7 cellular contexts compared by ENCODE assay signal in the genomic region with DNA sequence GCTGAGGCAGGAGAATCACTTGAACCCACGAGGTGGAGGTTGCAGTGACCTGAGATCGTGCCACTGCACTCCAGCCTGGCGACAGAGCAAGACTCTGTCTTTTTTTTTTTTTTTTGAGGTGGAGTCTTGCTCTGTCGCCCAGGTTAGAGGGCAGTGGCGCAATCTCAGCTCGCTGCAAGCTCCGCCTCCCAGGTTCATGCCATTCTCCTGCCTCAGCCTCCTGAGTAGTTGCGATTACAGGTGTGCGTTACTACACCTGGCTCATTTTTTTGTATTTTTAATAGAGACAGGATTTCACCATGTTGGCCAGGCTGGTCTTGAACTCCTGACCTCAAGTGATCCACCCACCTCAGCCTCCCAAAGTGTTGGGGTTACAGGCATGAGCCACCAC. TPM values are rescaled to one million over a fixed set of nuclear protein-coding genes. Genes with fewer than 3 reads are reported as not detected.
A peak's percentile ranks its signal among the peaks of the same experiment; 100 is the strongest.
DNase-seq lines count a peak whose midpoint lies in the region; ATAC-seq and TF ChIP-seq lines count a peak whose summit lies in the region.
"Not testable (repeated sequence)": the region's sequence is repeated elsewhere in the genome, so short reads cannot be mapped to it uniquely, and the experiment has no call there.

No MANE protein-coding gene starts in this region.

- intact Hi-C loops in right lobe of liver (cut with DNase I): not testable (repeated sequence)

- not testable (repeated sequence) for H4K20me1 ChIP-seq in OCI-LY1 (ENCODE audit: insufficient read depth, low read length)

- not testable (repeated sequence) for H2AFZ ChIP-seq in OCI-LY1 (ENCODE audit: low read length)

- H3K9me2 ChIP-seq in OCI-LY1 (ENCODE audit: low read depth, low read length): not testable (repeated sequence)

- not testable (repeated sequence) for H3K27me3 ChIP-seq in OCI-LY1 (ENCODE audit: insufficient read depth, low read length); endodermal cell (ENCODE audit: control insufficient read depth, insufficient read depth, low read length, poor library complexity, severe bottlenecking); right lobe of liver; skeletal muscle tissue (ENCODE audit: control insufficient read depth in 3 of 3, insufficient read depth in 3 of 3, low read length in 3 of 3)

- not testable (repeated sequence) for H3K36me3 ChIP-seq in OCI-LY1 (ENCODE audit: insufficient read depth, low read length); endodermal cell (ENCODE audit: control insufficient read depth, insufficient read depth, low read length); right lobe of liver; skeletal muscle tissue (ENCODE audit: control insufficient read depth in 3 of 3, insufficient read depth in 3 of 3, low read length in 3 of 3)

- H3K27me3 Mint-ChIP-seq in activated T-cell treated with anti-CD3 and anti-CD28 coated beads, Interleukin-2, amount 50 U/mL, for 72 hours (ENCODE audit: low read depth): peaks cover 25% of the 10 kb centered on the region
- not testable (repeated sequence) for H3K27me3 Mint-ChIP-seq in endodermal cell (ENCODE audit: insufficient read depth)

- H3K9me3 ChIP-seq in OCI-LY1 (ENCODE audit: low read length); endodermal cell (ENCODE audit: control insufficient read depth, low read length); right lobe of liver; skeletal muscle tissue (ENCODE audit: control insufficient read depth in 3 of 3, low read length in 3 of 3): not testable (repeated sequence)

- H3K36me3 Mint-ChIP-seq in activated T-cell treated with anti-CD3 and anti-CD28 coated beads, Interleukin-2, amount 50 U/mL, for 72 hours (ENCODE audit: insufficient read depth in 2 of 2); endodermal cell (ENCODE audit: low read depth): not testable (repeated sequence)

- peak overlapping the region; percentile 69 to 77 for H3K4me3 Mint-ChIP-seq in activated T-cell treated with anti-CD3 and anti-CD28 coated beads, Interleukin-2, amount 50 U/mL, for 72 hours
- H3K4me3 Mint-ChIP-seq in endodermal cell: not testable (repeated sequence)

- H3F3A ChIP-seq in OCI-LY1 (ENCODE audit: insufficient read depth, low read length): not testable (repeated sequence)

- peak; percentile 1 for ATAC-seq in GM19438 (IDR thresholded peaks at IDR 0.05; ENCODE audit: low read depth, unreplicated experiment)
- peak; percentile 1 for ATAC-seq in HG03139 (IDR thresholded peaks at IDR 0.05; ENCODE audit: unreplicated experiment)
- ATAC-seq in activated T-cell treated with anti-CD3 and anti-CD28 coated beads, Interleukin-2, amount 50 U/mL, for 72 hours (replicated peaks in 1 of 2): peak in 1 of 2 donors; percentile 5
- not testable (repeated sequence) for ATAC-seq in right lobe of liver

- TF ChIP-seq POLR2A in right lobe of liver (IDR thresholded peaks at IDR 0.05): not testable (repeated sequence)

- H3K4me1 ChIP-seq in OCI-LY1 (ENCODE audit: insufficient read depth, low read length, severe bottlenecking): peaks cover 14% of the 10 kb centered on the region
- not testable (repeated sequence) for H3K4me1 ChIP-seq in endodermal cell (ENCODE audit: control insufficient read depth, insufficient read depth, low read length)
- peaks cover 0 to 24% (median 9%) of the 10 kb centered on the region in 4 donors for H3K4me1 ChIP-seq in right lobe of liver
- H3K4me1 ChIP-seq in skeletal muscle tissue (ENCODE audit: control insufficient read depth in 3 of 3, insufficient read depth in 3 of 3, low read length in 3 of 3): peaks cover 20 to 28% (median 23%) of the 10 kb centered on the region in 3 donors

- not testable (repeated sequence) for H3K27ac Mint-ChIP-seq in activated T-cell treated with anti-CD3 and anti-CD28 coated beads, Interleukin-2, amount 50 U/mL, for 72 hours
- peak overlapping the region; percentile 56 for H3K27ac Mint-ChIP-seq in endodermal cell

- H3K27ac ChIP-seq in OCI-LY1 (ENCODE audit: low read depth, low read length, poor library complexity, severe bottlenecking); endodermal cell (ENCODE audit: low read depth, low read length); right lobe of liver: not testable (repeated sequence)
- peak overlapping the region; percentile 78 for H3K27ac ChIP-seq in skeletal muscle tissue (ENCODE audit: low read depth, low read length)

- H3K4me3 ChIP-seq in OCI-LY1 (ENCODE audit: low read depth, low read length, poor library complexity, severe bottlenecking); endodermal cell (ENCODE audit: low read length); right lobe of liver; skeletal muscle tissue (ENCODE audit: low read length in 3 of 3): not testable (repeated sequence)

- peak overlapping the region; percentile 29; the same call in 1 of the 2 replicates for H3K4me2 ChIP-seq in OCI-LY1 (ENCODE audit: low read length)

- not testable (repeated sequence) for H3K9ac ChIP-seq in OCI-LY1 (ENCODE audit: low read length); endodermal cell (ENCODE audit: extremely low read depth, low read length, poor library complexity, severe bottlenecking)
- H3K9ac ChIP-seq in skeletal muscle tissue (ENCODE audit: low read depth in 1 of 3, low read length in 3 of 3): peak overlapping the region in 1 of 3 donors; percentile 10

- DNase-seq in activated T-cell treated with anti-CD3 and anti-CD28 coated beads, Interleukin-2, amount 50 U/mL, for 72 hours; endodermal cell: not testable (repeated sequence)
- peak in 2 of 3 donors; percentile 53 to 61 for DNase-seq in right lobe of liver

- not testable (repeated sequence) for H3K79me2 ChIP-seq in OCI-LY1 (ENCODE audit: insufficient read depth, low read length)

- peaks cover 18% of the 10 kb centered on the region for H3K4me1 Mint-ChIP-seq in activated T-cell treated with anti-CD3 and anti-CD28 coated beads, Interleukin-2, amount 50 U/mL, for 72 hours (ENCODE audit: low read depth)
- peaks cover 17% of the 10 kb centered on the region for H3K4me1 Mint-ChIP-seq in endodermal cell

- not testable (repeated sequence) for H3K9me3 Mint-ChIP-seq in activated T-cell treated with anti-CD3 and anti-CD28 coated beads, Interleukin-2, amount 50 U/mL, for 72 hours; endodermal cell

- TF ChIP-seq CTCF in OCI-LY1 (IDR thresholded peaks at IDR 0.05; ENCODE audit: low read length); endodermal cell (conservative IDR thresholded peaks at IDR 0.05); right lobe of liver (IDR thresholded peaks at IDR 0.05): not testable (repeated sequence)

- WGBS in endodermal cell (ENCODE audit: insufficient coverage in 1 of 2, insufficient read length in 1 of 2), 2 experiments: 97 to 100% methylated on average over 2 to 9 of the region's 9 CpGs
- no CpG with 5 or more reads among the region's 9 CpGs for WGBS in right lobe of liver (ENCODE audit: insufficient coverage, low coverage, low lambda C conversion rate, missing lambda C conversion rate)

RNA-seq across cellular contexts. Expression of gene ANKRD33B, which starts 42.8 kb away (rescaled TPM):
- total RNA-seq in activated T-cell treated with anti-CD3 and anti-CD28 coated beads, Interleukin-2, amount 50 U/mL, for 72 hours: 10 to 100 TPM in 1 of 2 donors, 1 to 10 TPM in 1; 6.2 to 12.0 TPM
- 10 to 100 TPM; 21.9 to 37.2 TPM for total RNA-seq in endodermal cell
- 2.1 TPM for polyA plus RNA-seq in endodermal cell (2013, experiment 1 of 2)
- 1.8 TPM for polyA plus RNA-seq in endodermal cell (2013, experiment 2 of 2)
- total RNA-seq in right lobe of liver: 1 to 10 TPM in 1 of 6 experiments, under 1 TPM in 5; 0.16 to 1.3 (median 0.29) TPM
- 2.6 TPM for total RNA-seq in skeletal muscle tissue
